Comparison of ENCODE assay signal across 11 cellular contexts in the genomic region with DNA sequence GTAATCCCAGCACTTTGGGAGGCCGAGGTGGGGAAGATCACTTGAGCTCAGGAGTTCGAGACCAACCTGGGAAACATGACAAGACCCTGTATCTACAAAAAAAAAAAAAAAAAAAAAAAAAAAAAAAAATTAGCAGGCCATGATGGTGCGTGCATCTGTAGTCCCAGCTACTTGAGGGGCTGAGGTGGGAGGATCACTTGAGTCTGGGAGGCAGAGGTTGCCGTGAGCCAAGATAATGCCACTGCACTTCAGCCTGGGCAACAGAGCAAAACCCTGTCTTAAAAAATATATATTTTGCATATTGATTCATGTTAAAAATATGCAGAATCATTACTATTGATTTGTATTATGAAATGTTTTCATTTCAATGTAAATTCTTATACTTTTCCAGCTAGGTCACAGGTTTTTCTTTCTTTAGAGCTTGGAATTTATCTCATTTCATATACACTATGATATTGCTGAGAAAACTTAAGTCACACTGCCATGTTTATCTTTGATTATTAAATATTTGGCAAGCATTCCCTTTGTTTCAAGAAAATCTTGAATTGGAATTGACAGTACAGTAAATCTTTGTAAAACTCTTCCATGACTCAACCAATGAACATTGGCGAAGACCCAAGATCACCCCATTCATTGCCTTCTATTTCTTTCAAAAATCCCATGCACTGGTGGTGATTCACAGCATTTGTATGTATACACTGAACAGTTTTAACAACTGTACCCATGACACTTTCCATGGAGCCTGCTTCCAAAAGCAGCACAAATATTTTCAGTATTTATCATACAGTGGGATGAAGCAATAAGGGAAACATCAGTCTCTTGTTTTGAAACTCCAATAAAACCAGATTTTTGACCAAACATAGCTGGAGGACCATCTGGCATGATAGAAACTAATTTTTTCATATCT.
DNase-seq lines count a peak whose midpoint lies in the region; ATAC-seq and TF ChIP-seq lines count a peak whose summit lies in the region.
"Had no signal": no experiment of that assay in that cellular context is flagged by ENCODE, and none has a peak within 500 bp of the region (broad histone marks: within the 10 kb centered on the region; RNA-seq: fewer than 3 reads in every experiment).

No MANE protein-coding gene starts in this region.

- POLR2A ChIA-PET in PC-3 (lab: Charles Lee; ENCODE audit: unreplicated experiment) = interaction anchor here (0.6 kb wide), 1 partner anchor 1290 kb away, joined by 3 read pairs; no protein-coding TSS in a partner anchor

- H3K36me3 ChIP-seq in PC-3 (ENCODE audit: low read depth, low read length) (no peaks in the 10 kb centered on the region), osteoblast (ENCODE audit: insufficient read depth, low read length) (no peaks in the 10 kb centered on the region)

- BruUV-seq in PC-3 (replicated peaks; lab: Mats Ljungman, UMichigan) = no TSS peak

- H3K4me3 ChIP-seq in PC-3 (ENCODE audit: low read length) = no peak overlapping the region
- H3K4me3 ChIP-seq in osteoblast (ENCODE audit: insufficient read depth, low read length) = no peak overlapping the region

- intact Hi-C loops in PC-3 (cut with micrococcal nuclease) = loop anchor here (1.0 to 2.0 kb wide), 3 partner anchors 10 to 65 kb away; no protein-coding TSS in a partner anchor

- CTCF ChIA-PET in PC-3 (lab: Charles Lee) = interaction anchor here (0.6 to 0.7 kb wide), 3 partner anchors 17 to 463 kb away, joined by 3 to 7 read pairs (median 4); no protein-coding TSS in a partner anchor

- H3K9me2 ChIP-seq in PC-3 (replicated peaks; ENCODE audit: low read length) = no peaks in the 10 kb centered on the region

- peak overlapping the region; percentile 47 for H3K9ac ChIP-seq in PC-3 (ENCODE audit: low read length)

- in situ Hi-C loops in GM13976 (cut with MboI; ENCODE audit: low sequenced_read_pairs, unreplicated experiment) = no loop called here

- ATAC-seq in PC-3 (peak; percentile 98), esophagus mucosa (peak; percentile 100), HG02571 (IDR thresholded peaks at IDR 0.05; ENCODE audit: unreplicated experiment) (no peak)

- no peaks in the 10 kb centered on the region for H3K9me3 ChIP-seq in PC-3 (ENCODE audit: low read length)
- H3K9me3 ChIP-seq in osteoblast (ENCODE audit: low read depth, low read length) = no peaks in the 10 kb centered on the region

- TF ChIP-seq CTCF in PC-3 (conservative IDR thresholded peaks at IDR 0.05; ENCODE audit: low read depth, low read length) (no peak), osteoblast (IDR thresholded peaks at IDR 0.05; ENCODE audit: extremely low read depth, low read depth, low read length) (no peak), GM13976 (IDR thresholded peaks at IDR 0.05; ENCODE audit: borderline replicate concordance, control extremely low read depth, extremely low read depth, insufficient read depth, missing control alignments) (no peak)

- no peaks in the 10 kb centered on the region for H4K20me1 ChIP-seq in PC-3 (ENCODE audit: low read length)
- no peaks in the 10 kb centered on the region for H4K20me1 ChIP-seq in osteoblast (ENCODE audit: insufficient read depth, low read length)

- H3K27ac ChIP-seq in PC-3 (ENCODE audit: low read length) = peak overlapping the region; percentile 93
- H3K27ac ChIP-seq in osteoblast (ENCODE audit: low read depth, low read length) = peak overlapping the region; percentile 71

- no peaks in the 10 kb centered on the region for H3K79me2 ChIP-seq in PC-3 (ENCODE audit: low read length)
- no peaks in the 10 kb centered on the region for H3K79me2 ChIP-seq in osteoblast (ENCODE audit: insufficient read depth, low read length)

- H3K4me2 ChIP-seq in PC-3 (ENCODE audit: low read length) = peak overlapping the region; percentile 60
- H3K4me2 ChIP-seq in osteoblast (ENCODE audit: insufficient read depth, low read length) = peak overlapping the region; percentile 59

- peaks cover 6% of the 10 kb centered on the region for H3F3A ChIP-seq in PC-3 (ENCODE audit: low read length, unreplicated experiment)

- no peaks in the 10 kb centered on the region for H3K27me3 ChIP-seq in PC-3 (ENCODE audit: low read length)
- no peaks in the 10 kb centered on the region for H3K27me3 ChIP-seq in osteoblast (ENCODE audit: insufficient read depth, low read length)

- peak; percentile 93 for DNase-seq in COLO829 (ENCODE audit: low spot score)
- DNase-seq in PC-3 = peak; percentile 98
- peak; percentile 54 for DNase-seq in osteoblast (ENCODE audit: insufficient read length, low spot score, missing footprints)
- no peak for DNase-seq in UCSD-AML1 (lab: John Stamatoyannopoulos, UW; ENCODE audit: unreplicated experiment)
- DNase-seq in activated naive CD4-positive, alpha-beta T cell treated with Interleukin-2 at 50 U/mL for 16 hours = no peak
- no peak for DNase-seq in GM13976 (ENCODE audit: low spot score)
- DNase-seq: activated effector memory CD4-positive, alpha-beta T cell treated with anti-CD3 and anti-CD28 coated beads, Interleukin-2, amount 50 U/mL, for 16 hours; SHP77; stimulated activated CD4-positive, alpha-beta T cell treated with anti-CD3 and anti-CD28 coated beads, Interleukin-12 subunit alpha, Interleukin-12 subunit beta, amount 100 ng/mL, for 4 hours had no signal

- H3K4me1 ChIP-seq in PC-3 (ENCODE audit: insufficient read depth, low read length) = peaks cover 23% of the 10 kb centered on the region
- peaks cover 13% of the 10 kb centered on the region for H3K4me1 ChIP-seq in osteoblast (ENCODE audit: insufficient read depth, low read length)

- H2AFZ ChIP-seq in PC-3 (ENCODE audit: low read length) (no peak overlapping the region), osteoblast (ENCODE audit: low read length) (no peak overlapping the region)

Comparison
In these comparisons a context has a peak if more than half of its experiments do, and no peak if none do; other contexts are left out.
1. DNase-seq: peak in COLO829 (single experiment), PC-3 (single experiment) and osteoblast (single experiment); none in UCSD-AML1 (single experiment), activated naive CD4-positive, alpha-beta T cell treated with Interleukin-2 at 50 U/mL for 16 hours (single experiment) and GM13976 (single experiment).